In the genomic region with DNA sequence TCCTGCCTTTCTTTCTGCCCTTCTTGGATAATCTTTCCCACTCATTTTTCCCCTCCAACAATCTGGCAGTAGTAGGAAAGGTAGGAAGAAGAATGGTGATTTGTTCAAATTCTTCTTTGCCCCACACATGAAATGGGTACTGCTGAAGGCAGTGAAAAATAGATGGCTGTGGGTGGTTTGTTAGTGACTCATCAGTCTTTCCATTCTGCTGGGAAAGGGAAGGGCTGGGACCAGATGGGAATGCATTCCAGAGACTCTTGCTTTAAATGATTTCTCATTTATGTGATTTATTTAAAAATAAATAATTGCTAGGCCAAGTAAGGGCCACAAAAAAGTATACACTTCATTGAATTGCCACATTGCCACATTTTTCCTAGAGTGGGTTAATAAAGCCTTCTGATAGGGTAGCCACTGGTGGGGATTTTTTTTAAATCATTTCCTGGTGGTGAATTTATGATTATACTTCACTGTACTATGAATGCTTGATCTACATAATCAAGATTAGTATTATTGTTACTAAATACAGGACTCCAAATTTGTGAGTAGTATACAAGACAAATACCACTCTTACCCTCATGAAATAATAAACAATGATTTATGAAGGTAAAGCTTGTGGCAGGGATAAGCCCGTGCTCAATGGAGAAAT, we compare ENCODE assay signal across 8 cellular contexts.
A peak's percentile ranks its signal among the peaks of the same experiment; 100 is the strongest.
DNase-seq lines count a peak whose midpoint lies in the region; ATAC-seq, FAIRE-seq and TF ChIP-seq lines count a peak whose summit lies in the region.

No MANE protein-coding gene starts in this region.

- no peak overlapping the region for H2AK9ac ChIP-seq in IMR-90 (replicated peaks; ENCODE audit: low read depth, low read length, poor library complexity)

- H3K79me1 ChIP-seq in IMR-90 (ENCODE audit: low read depth in 1 of 2, low read length in 2 of 2) = peaks cover 27 to 67% of the 10 kb centered on the region in 2 experiments

- dilution Hi-C loops in IMR-90 (cut with HindIII; ENCODE audit: low sequenced_read_pairs, unreplicated experiment) (no loop called here), mammary epithelial cell (cut with HindIII; ENCODE audit: low sequenced_read_pairs) (no loop called here), keratinocyte (cut with MboI; ENCODE audit: extremely low pct_ligation_motif_present, low sequenced_read_pairs) (no loop called here)

- H3K4me1 ChIP-seq in IMR-90 (ENCODE audit: control insufficient read depth, insufficient read depth, low read length) (peaks cover 9% of the 10 kb centered on the region), mammary epithelial cell (ENCODE audit: insufficient read depth, low read length) (peaks cover 19% of the 10 kb centered on the region), keratinocyte (ENCODE audit: control insufficient read depth, extremely low read depth, insufficient read depth, low read length) (peaks cover 23% of the 10 kb centered on the region), tibial artery (peaks cover 0 to 50% (median 25%) of the 10 kb centered on the region in 4 donors)

- H3K4me2 ChIP-seq in IMR-90 (ENCODE audit: low read depth, low read length) (peak overlapping the region; percentile 86; the same call in 1 of the 2 replicates), mammary epithelial cell (ENCODE audit: insufficient read depth, low read depth, low read length) (peak overlapping the region; percentile 59), keratinocyte (ENCODE audit: control insufficient read depth, extremely low read depth, insufficient read depth, low read depth, low read length) (peak overlapping the region; percentile 72)

- H3K27ac ChIP-seq in IMR-90 (ENCODE audit: insufficient read depth, low read length) = peak overlapping the region; percentile 76; the same call in 1 of the 2 replicates
- peak overlapping the region; percentile 85 for H3K27ac ChIP-seq in mammary epithelial cell (ENCODE audit: insufficient read depth, low read depth, low read length)
- peak overlapping the region; percentile 46 for H3K27ac ChIP-seq in keratinocyte (ENCODE audit: control insufficient read depth, insufficient read depth, low read length)
- H3K27ac ChIP-seq in tibial artery = peak overlapping the region; percentile 55 to 64

- peak overlapping the region; percentile 60 for H4K91ac ChIP-seq in IMR-90 (ENCODE audit: insufficient read depth, low read depth, low read length)

- peak overlapping the region; percentile 80 for H3K4ac ChIP-seq in IMR-90 (ENCODE audit: low read depth, low read length)

- H3K4me3 Mint-ChIP-seq in natural killer cell treated with Interleukin-12 subunit alpha and Interleukin-12 subunit beta and Interleukin-15 and Interleukin-18, amount 100 ng/mL, for 72 hours = no peak overlapping the region

- in situ Hi-C loops in IMR-90 (cut with MboI; ENCODE audit: low sequenced_read_pairs) (no loop called here), mammary epithelial cell (cut with MboI; ENCODE audit: low sequenced_read_pairs in 2 of 2) (no loop called here)

- peak overlapping the region; percentile 58; the same call in 1 of the 2 replicates for H3K18ac ChIP-seq in IMR-90 (ENCODE audit: low read depth, low read length)

- H2BK5ac ChIP-seq in IMR-90 (ENCODE audit: low read depth, low read length, poor library complexity, severe bottlenecking) = peak overlapping the region; percentile 83

- WGBS in IMR-90 (ENCODE audit: extremely low coverage in 2 of 2, insufficient read length in 1 of 2), 2 experiments = no CpG with 5 or more reads among the region's 1 CpG
- 70% methylated on average over 1 of the region's 1 CpG for WGBS in mammary epithelial cell (ENCODE audit: low coverage, missing lambda C conversion rate)

- H2AFZ ChIP-seq in IMR-90 (replicated peaks; ENCODE audit: low read length, poor library complexity) (no peak overlapping the region), mammary epithelial cell (ENCODE audit: low read depth, low read length) (no peak overlapping the region), keratinocyte (ENCODE audit: control insufficient read depth, low read length) (no peak overlapping the region)

- no peak for TF ChIP-seq RAD21 in IMR-90 (IDR thresholded peaks at IDR 0.05; ENCODE audit: low read length)

- H3K4me3 ChIP-seq in IMR-90 (ENCODE audit: insufficient read depth, low read depth, low read length) (no peak overlapping the region), mammary epithelial cell (replicated peaks in 1 of 3; ENCODE audit: insufficient read depth in 1 of 3, low read depth in 2 of 3, low read length in 3 of 3) (no peak overlapping the region), keratinocyte (ENCODE audit: control insufficient read depth in 2 of 3, extremely low read depth in 1 of 3, insufficient read depth in 2 of 3, low read depth in 1 of 3, low read length in 3 of 3) (peak overlapping the region in 1 of 3 experiments; percentile 28), tibial artery (no peak overlapping the region)

- POLR2A ChIA-PET in IMR-90 (lab: Charles Lee; ENCODE audit: unreplicated experiment) = no interaction called here

- peak overlapping the region; percentile 80; the same call in 2 of the 3 replicates for H2BK15ac ChIP-seq in IMR-90 (ENCODE audit: low read depth, low read length)

- peak overlapping the region; percentile 81 for H2BK120ac ChIP-seq in IMR-90 (ENCODE audit: low read depth, low read length)

- H3K36me3 Mint-ChIP-seq in natural killer cell treated with Interleukin-12 subunit alpha and Interleukin-12 subunit beta and Interleukin-15 and Interleukin-18, amount 100 ng/mL, for 72 hours = peaks cover 14% of the 10 kb centered on the region

- no peak overlapping the region for H2AK5ac ChIP-seq in IMR-90 (ENCODE audit: low read depth, low read length)

- BruUV-seq in IMR-90 (replicated peaks; lab: Mats Ljungman, UMichigan) (no TSS peak), mammary epithelial cell (replicated peaks; lab: Mats Ljungman, UMichigan) (no TSS peak)

- no peak overlapping the region for H3K27ac Mint-ChIP-seq in natural killer cell treated with Interleukin-12 subunit alpha and Interleukin-12 subunit beta and Interleukin-15 and Interleukin-18, amount 100 ng/mL, for 72 hours

- H4K5ac ChIP-seq in IMR-90 (ENCODE audit: low read depth, low read length) = peak overlapping the region; percentile 76; the same call in 1 of the 2 replicates

- H2BK20ac ChIP-seq in IMR-90 (ENCODE audit: low read depth, low read length) = peak overlapping the region; percentile 70; the same call in 1 of the 2 replicates

- H3K9ac ChIP-seq in IMR-90 (ENCODE audit: low read depth, low read length) (no peak overlapping the region), mammary epithelial cell (ENCODE audit: insufficient read depth, low read length) (no peak overlapping the region), keratinocyte (ENCODE audit: control insufficient read depth, extremely low read depth, insufficient read depth, low read length) (no peak overlapping the region)

- no peak overlapping the region for H3K14ac ChIP-seq in IMR-90 (replicated peaks; ENCODE audit: low read depth, low read length)

- no peaks in the 10 kb centered on the region for H3K27me3 ChIP-seq in IMR-90 (ENCODE audit: control insufficient read depth, insufficient read depth, low read length)
- no peaks in the 10 kb centered on the region for H3K27me3 ChIP-seq in mammary epithelial cell (ENCODE audit: insufficient read depth, low read length)
- H3K27me3 ChIP-seq in keratinocyte (ENCODE audit: control insufficient read depth, extremely low read depth, insufficient read depth, low read length) = no peaks in the 10 kb centered on the region
- H3K27me3 ChIP-seq in tibial artery = no peaks in the 10 kb centered on the region

- peaks cover 8% of the 10 kb centered on the region for H3K9me3 Mint-ChIP-seq in natural killer cell treated with Interleukin-12 subunit alpha and Interleukin-12 subunit beta and Interleukin-15 and Interleukin-18, amount 100 ng/mL, for 72 hours

- no peak for TF ChIP-seq CTCF in IMR-90 (conservative IDR thresholded peaks at IDR 0.05; ENCODE audit: low read depth, low read length)
- no peak for TF ChIP-seq CTCF in mammary epithelial cell (conservative IDR thresholded peaks at IDR 0.05 in 1 of 2, IDR thresholded peaks at IDR 0.05 in 1 of 2; ENCODE audit: extremely low read depth in 1 of 2, insufficient read depth in 1 of 2, low read depth in 1 of 2, low read length in 2 of 2)
- TF ChIP-seq CTCF in keratinocyte (optimal IDR thresholded peaks at IDR 0.05 in 1 of 3, IDR thresholded peaks at IDR 0.05 in 1 of 3, conservative IDR thresholded peaks at IDR 0.05 in 1 of 3; ENCODE audit: extremely low read depth in 1 of 3, insufficient read depth in 2 of 3, low read length in 3 of 3) = no peak
- TF ChIP-seq CTCF in tibial artery (IDR thresholded peaks at IDR 0.05) = no peak

- peak overlapping the region; percentile 45; the same call in 1 of the 2 replicates for H3K56ac ChIP-seq in IMR-90 (ENCODE audit: extremely low read depth, insufficient read depth, low read length)

- FAIRE-seq in keratinocyte (lab: Jason Lieb, UNC) = peak; percentile 82

- H3K9me3 ChIP-seq in IMR-90 (ENCODE audit: control insufficient read depth, insufficient read depth, low read length) = no peaks in the 10 kb centered on the region
- peaks cover 8% of the 10 kb centered on the region for H3K9me3 ChIP-seq in mammary epithelial cell (replicated peaks; ENCODE audit: insufficient read depth, low read length)
- peaks cover 4% of the 10 kb centered on the region for H3K9me3 ChIP-seq in keratinocyte (ENCODE audit: control insufficient read depth, low read depth, low read length)
- peaks cover 0 to 6% (median 0%) of the 10 kb centered on the region in 3 donors for H3K9me3 ChIP-seq in tibial artery

- H3K23ac ChIP-seq in IMR-90 (ENCODE audit: low read depth, low read length) = peak overlapping the region; percentile 10; the same call in 1 of the 2 replicates

- peaks cover 2% of the 10 kb centered on the region; the same call in 1 of the 2 replicates for H3K36me3 ChIP-seq in IMR-90 (ENCODE audit: control insufficient read depth, insufficient read depth, low read length)
- H3K36me3 ChIP-seq in mammary epithelial cell (ENCODE audit: insufficient read depth, low read length) = no peaks in the 10 kb centered on the region
- H3K36me3 ChIP-seq in keratinocyte (ENCODE audit: control insufficient read depth in 2 of 2, extremely low read depth in 1 of 2, insufficient read depth in 2 of 2, low read length in 2 of 2) = no peaks in the 10 kb centered on the region
- no peaks in the 10 kb centered on the region for H3K36me3 ChIP-seq in tibial artery

- H4K20me1 ChIP-seq in IMR-90 (ENCODE audit: insufficient read depth, low read length) (peaks cover 23% of the 10 kb centered on the region; the same call in 1 of the 2 replicates), mammary epithelial cell (ENCODE audit: insufficient read depth, low read length) (no peaks in the 10 kb centered on the region), keratinocyte (ENCODE audit: control insufficient read depth, extremely low read depth, insufficient read depth, low read length) (no peaks in the 10 kb centered on the region)

- peak overlapping the region; percentile 9 to 35; a peak in 1 of 4 replicates for H4K8ac ChIP-seq in IMR-90 (ENCODE audit: low read depth in 2 of 2, low read length in 2 of 2)

- intact Hi-C loops in IMR-90 (cut with micrococcal nuclease) (loop anchor here (2.0 kb wide), 1 partner anchor 41 kb away; no protein-coding TSS in a partner anchor), mammary epithelial cell (cut with micrococcal nuclease) (no loop called here), tibial artery (cut with DNase I; ENCODE audit: low total_unique reads) (no loop called here)

- peaks cover 58% of the 10 kb centered on the region for H3K79me2 ChIP-seq in mammary epithelial cell (ENCODE audit: insufficient read depth, low read length)
- peaks cover 42% of the 10 kb centered on the region for H3K79me2 ChIP-seq in keratinocyte (ENCODE audit: control insufficient read depth, insufficient read depth, low read length)

- peaks cover 6% of the 10 kb centered on the region for H3K9me1 ChIP-seq in IMR-90 (ENCODE audit: insufficient read depth, low read length)
- H3K9me1 ChIP-seq in keratinocyte (ENCODE audit: control insufficient read depth, extremely low read depth, insufficient read depth, low read length) = no peaks in the 10 kb centered on the region

- peak; percentile 91 for DNase-seq in IMR-90
- peak; percentile 72 for DNase-seq in mammary epithelial cell
- DNase-seq in keratinocyte (ENCODE audit: low read depth, low spot score) = peak; percentile 57
- DNase-seq in tibial artery = no peak
- DNase-seq in natural killer cell treated with Interleukin-12 subunit alpha and Interleukin-12 subunit beta and Interleukin-15 and Interleukin-18, amount 100 ng/mL, for 72 hours (ENCODE audit: low spot score) = no peak
- no peak for DNase-seq in T-helper 9 cell
- DNase-seq in mesenteric fat pad (ENCODE audit: low spot score) = no peak

- H3K27me3 Mint-ChIP-seq in natural killer cell treated with Interleukin-12 subunit alpha and Interleukin-12 subunit beta and Interleukin-15 and Interleukin-18, amount 100 ng/mL, for 72 hours = no peaks in the 10 kb centered on the region

- no peak for TF ChIP-seq POLR2A in IMR-90 (IDR thresholded peaks at IDR 0.05; ENCODE audit: low read depth, low read length)

- ATAC-seq in IMR-90 (ENCODE audit: low read depth) (peak; percentile 92), HG02884 (IDR thresholded peaks at IDR 0.05; ENCODE audit: unreplicated experiment) (no peak)
- no peak for ATAC-seq in natural killer cell treated with Interleukin-12 subunit alpha and Interleukin-12 subunit beta and Interleukin-15 and Interleukin-18, amount 100 ng/mL, for 72 hours

- peaks cover 0 to 10% of the 10 kb centered on the region in 2 donors for H3K4me1 Mint-ChIP-seq in natural killer cell treated with Interleukin-12 subunit alpha and Interleukin-12 subunit beta and Interleukin-15 and Interleukin-18, amount 100 ng/mL, for 72 hours (ENCODE audit: low read depth in 2 of 2)

- CTCF ChIA-PET in IMR-90 (lab: Yijun Ruan, JAX) = interaction anchor here (0.8 to 0.9 kb wide), 2 partner anchors 9 to 12 kb away, joined by 3 to 4 read pairs; no protein-coding TSS in a partner anchor
- CTCF ChIA-PET in mammary epithelial cell (lab: Charles Lee; ENCODE audit: low non-redundant PET) = no interaction called here

Comparison
In these comparisons a context has a peak if more than half of its experiments do, and no peak if none do; other contexts are left out.
1. DNase-seq: peak in IMR-90 (single experiment), mammary epithelial cell (single experiment) and keratinocyte (single experiment); none in tibial artery (0 of 2), natural killer cell treated with Interleukin-12 subunit alpha and Interleukin-12 subunit beta and Interleukin-15 and Interleukin-18, amount 100 ng/mL, for 72 hours (single experiment), T-helper 9 cell (single experiment) and mesenteric fat pad (single experiment).
2. Peak in every context shown above with its lines, with median percentiles within 50 percentile points of each other: H3K27ac ChIP-seq and H3K4me2 ChIP-seq.